In genomic region chr14:53845813-53846693, GRCh38 we compare ENCODE assay signal across 18 cellular contexts.
"Had no signal": no experiment of that assay in that cellular context is flagged by ENCODE, and none has a peak within 500 bp of the region (broad histone marks: within the 10 kb centered on the region; RNA-seq: fewer than 3 reads in every experiment).

No MANE protein-coding gene starts in this region.

- ATAC-seq: activated CD8-positive, alpha-beta memory T cell treated with anti-CD3 and anti-CD28 coated beads, Interleukin-2, amount 10 ng/mL, durations not matched to agents 7 days and 5 days; activated naive CD4-positive, alpha-beta T cell treated with anti-CD3 and anti-CD28 coated beads, Interleukin-2, amount 50 U/mL, for 72 hours; activated T-cell treated with anti-CD3 and anti-CD28 coated beads, Interleukin-2, amount 50 U/mL, for 4 hours; gastrocnemius medialis; left lobe of liver had no signal

- H3K4me3 ChIP-seq: dorsolateral prefrontal cortex, gastrocnemius medialis, ovary, stomach, tibial artery had no signal

- H3K27ac ChIP-seq: brain microvascular endothelial cell, dorsolateral prefrontal cortex, gastrocnemius medialis, ovary, stomach, tibial artery had no signal

- FAIRE-seq: endometrium had no signal

- DNase-seq: activated CD4-positive, alpha-beta T cell treated with anti-CD3 and anti-CD28 coated beads for 1 hour; activated CD4-positive, alpha-beta T cell treated with anti-CD3 and anti-CD28 coated beads, Interleukin-2, amount 50 U/mL, for 48 hours; activated CD8-positive, alpha-beta memory T cell treated with anti-CD3 and anti-CD28 coated beads, Interleukin-2, amount 10 ng/mL, durations not matched to agents 7 days and 5 days; activated effector memory CD4-positive, alpha-beta T cell treated with anti-CD3 and anti-CD28 coated beads, Interleukin-2, amount 50 U/mL, for 16 hours; activated T-cell treated with anti-CD3 and anti-CD28 coated beads, Interleukin-2, amount 50 U/mL, for 4 hours; brain microvascular endothelial cell; dorsolateral prefrontal cortex; gastrocnemius medialis; ovary; stimulated activated CD4-positive, alpha-beta T cell treated with anti-CD3 and anti-CD28 coated beads, Interleukin-4, amount 100 ng/mL, for 4 hours; stomach; T-helper 9 cell; tibial artery had no signal

- H3K36me3 Mint-ChIP-seq: activated CD8-positive, alpha-beta memory T cell treated with anti-CD3 and anti-CD28 coated beads, Interleukin-2, amount 10 ng/mL, durations not matched to agents 7 days and 5 days; activated naive CD4-positive, alpha-beta T cell treated with anti-CD3 and anti-CD28 coated beads, Interleukin-2, amount 50 U/mL, for 72 hours; memory B cell had no signal

- H3K36me3 ChIP-seq: brain microvascular endothelial cell, gastrocnemius medialis, ovary, stomach, tibial artery had no signal

- H3K4me1 ChIP-seq: gastrocnemius medialis, tibial artery had no signal

- H3K4me1 Mint-ChIP-seq: activated CD8-positive, alpha-beta memory T cell treated with anti-CD3 and anti-CD28 coated beads, Interleukin-2, amount 10 ng/mL, durations not matched to agents 7 days and 5 days; memory B cell had no signal

- H3K27me3 ChIP-seq: brain microvascular endothelial cell, gastrocnemius medialis, ovary, stomach, tibial artery had no signal

- H3K9me3 Mint-ChIP-seq: memory B cell, neural crest cell had no signal

- H3K27ac Mint-ChIP-seq: activated CD8-positive, alpha-beta memory T cell treated with anti-CD3 and anti-CD28 coated beads, Interleukin-2, amount 10 ng/mL, durations not matched to agents 7 days and 5 days; activated naive CD4-positive, alpha-beta T cell treated with anti-CD3 and anti-CD28 coated beads, Interleukin-2, amount 50 U/mL, for 72 hours; memory B cell had no signal

- H3K4me3 Mint-ChIP-seq: activated CD8-positive, alpha-beta memory T cell treated with anti-CD3 and anti-CD28 coated beads, Interleukin-2, amount 10 ng/mL, durations not matched to agents 7 days and 5 days; activated T-cell treated with anti-CD3 and anti-CD28 coated beads, Interleukin-2, amount 50 U/mL, for 4 hours; memory B cell; neural crest cell had no signal

- H3K9me3 ChIP-seq: gastrocnemius medialis, ovary, stomach, tibial artery had no signal

- H3K27me3 Mint-ChIP-seq: activated CD8-positive, alpha-beta memory T cell treated with anti-CD3 and anti-CD28 coated beads, Interleukin-2, amount 10 ng/mL, durations not matched to agents 7 days and 5 days had no signal
